Comparison of ENCODE assay signal across 10 cellular contexts in the genomic region with DNA sequence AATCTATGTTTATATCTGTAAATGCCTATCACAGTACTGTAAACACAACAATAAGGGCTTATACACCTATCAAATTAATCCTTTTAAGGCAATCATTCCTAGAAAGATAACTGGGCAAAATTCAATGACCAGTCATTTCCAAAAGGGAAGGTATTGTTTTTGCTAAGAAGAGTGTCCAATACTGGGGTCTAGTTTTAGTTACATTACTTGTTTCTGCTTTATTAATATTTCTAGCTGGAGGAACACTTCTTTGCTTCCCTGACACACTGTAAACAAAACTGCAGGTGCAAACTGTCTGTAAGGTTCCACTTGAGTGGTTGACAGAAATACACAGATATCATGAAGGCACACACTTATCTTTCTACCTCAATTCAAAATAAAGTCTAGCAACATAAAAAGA.
DNase-seq lines count a peak whose midpoint lies in the region; ATAC-seq and TF ChIP-seq lines count a peak whose summit lies in the region.
"Had no signal": no experiment of that assay in that cellular context is flagged by ENCODE, and none has a peak within 500 bp of the region (broad histone marks: within the 10 kb centered on the region; RNA-seq: fewer than 3 reads in every experiment).

No MANE protein-coding gene starts in this region.

- H3K9me3 ChIP-seq in SU-DHL-6 (ENCODE audit: insufficient read depth, low read length) (no peaks in the 10 kb centered on the region), right lobe of liver (no peaks in the 10 kb centered on the region)

- DNase-seq in NOMO-1 (lab: John Stamatoyannopoulos, UW; ENCODE audit: unreplicated experiment in 2 of 2) (no peak), OCI-M1 (lab: John Stamatoyannopoulos, UW) (no peak), right lobe of liver (no peak)
- DNase-seq: NK-92 treated with Interleukin-12 subunit alpha and Interleukin-12 subunit beta, amount 100 ng/mL, for 24 hours; WERI-Rb-1 had no signal

- H4K20me1 ChIP-seq in SU-DHL-6 (ENCODE audit: low read depth, low read length): no peaks in the 10 kb centered on the region

- H3K27me3 ChIP-seq in SU-DHL-6 (ENCODE audit: low read length) (no peaks in the 10 kb centered on the region), right lobe of liver (no peaks in the 10 kb centered on the region)

- ATAC-seq in GM18858 (IDR thresholded peaks at IDR 0.05; ENCODE audit: unreplicated experiment) (peak; percentile 65), GM21528 (IDR thresholded peaks at IDR 0.05; ENCODE audit: low FRiP score, unreplicated experiment) (peak; percentile 59), HG03439 (IDR thresholded peaks at IDR 0.05; ENCODE audit: unreplicated experiment) (peak; percentile 49), GM18870 (IDR thresholded peaks at IDR 0.05; ENCODE audit: unreplicated experiment) (no peak), right lobe of liver (no peak)

- no peak for TF ChIP-seq POLR2A in right lobe of liver (IDR thresholded peaks at IDR 0.05)

- no peaks in the 10 kb centered on the region for H3K9me2 ChIP-seq in SU-DHL-6 (replicated peaks; ENCODE audit: insufficient read depth, low read length)

- H3K27ac ChIP-seq in SU-DHL-6 (ENCODE audit: low read depth, low read length): peak overlapping the region; percentile 66
- no peak overlapping the region for H3K27ac ChIP-seq in right lobe of liver
- H3K27ac ChIP-seq: WERI-Rb-1 had no signal

- intact Hi-C loops in right lobe of liver (cut with DNase I): no loop called here

- peaks cover 9% of the 10 kb centered on the region; the same call in 1 of the 2 replicates for H3F3A ChIP-seq in SU-DHL-6 (ENCODE audit: insufficient read depth)

- H3K79me2 ChIP-seq in SU-DHL-6 (ENCODE audit: insufficient read depth, low read length): no peaks in the 10 kb centered on the region

- H3K4me1 ChIP-seq in right lobe of liver: peaks cover 0 to 9% (median 5%) of the 10 kb centered on the region in 4 donors

- no peak overlapping the region for H3K9ac ChIP-seq in SU-DHL-6 (ENCODE audit: low read length)

- no peak overlapping the region for H2AFZ ChIP-seq in SU-DHL-6 (ENCODE audit: low read depth, low read length, severe bottlenecking)

- no peaks in the 10 kb centered on the region for H3K36me3 ChIP-seq in SU-DHL-6 (ENCODE audit: low read length)
- H3K36me3 ChIP-seq in right lobe of liver: no peaks in the 10 kb centered on the region
- H3K36me3 ChIP-seq: WERI-Rb-1 had no signal

- H3K4me3 ChIP-seq in SU-DHL-6 (ENCODE audit: insufficient read depth, low read length, poor library complexity, severe bottlenecking): no peak overlapping the region
- no peak overlapping the region for H3K4me3 ChIP-seq in right lobe of liver

- TF ChIP-seq CTCF in SU-DHL-6 (IDR thresholded peaks at IDR 0.05; ENCODE audit: insufficient read depth, low read length, poor library complexity, severe bottlenecking) (no peak), right lobe of liver (IDR thresholded peaks at IDR 0.05) (no peak)

- peak overlapping the region; percentile 35 for H3K4me2 ChIP-seq in SU-DHL-6 (ENCODE audit: low read depth, low read length, poor library complexity, severe bottlenecking)

Comparison
In these comparisons a context has a peak if more than half of its experiments do, and no peak if none do; other contexts are left out.
1. ATAC-seq: peak in GM18858 (single experiment), GM21528 (single experiment) and HG03439 (single experiment); none in GM18870 (single experiment) and right lobe of liver (0 of 4).